ENCODE assay signal across 1 cellular context in genomic region chr1:150579110-150579954, GRCh38.
A peak's percentile ranks its signal among the peaks of the same experiment; 100 is the strongest.
TF ChIP-seq lines count a peak whose summit lies in the region.

Gene MCL1, minus strand, starts transcription at chr1:150579610. Its CDS starts 80 bp downstream, at chr1:150579530.

TF ChIP-seq in K562, 482 proteins besides CTCF, POLR2A, EP300 and RAD21 (continued from another document and continues in another):
- TF ChIP-seq RREB1 (CRISPR knock-in tag; IDR thresholded peaks at IDR 0.05) = peak; percentile 29; the same call in 1 of the 2 replicates
- no peak for TF ChIP-seq SMC3 (conservative IDR thresholded peaks at IDR 0.05; ENCODE audit: insufficient read depth, low read depth, low read length)
- TF ChIP-seq HNRNPL (IDR thresholded peaks at IDR 0.05; ENCODE audit: low read depth, low read length) = peak; percentile 83
- no peak for TF ChIP-seq MIER1 (IDR thresholded peaks at IDR 0.05; ENCODE audit: low read depth)
- peak; percentile 56; the same call in 1 of the 2 replicates for TF ChIP-seq ERF (CRISPR knock-in tag; IDR thresholded peaks at IDR 0.05)
- TF ChIP-seq ZNF253 (CRISPR knock-in tag; conservative IDR thresholded peaks at IDR 0.05) = no peak
- TF ChIP-seq E2F1 (CRISPR knock-in tag; IDR thresholded peaks at IDR 0.05) = no peak
- TF ChIP-seq EGR1 (conservative IDR thresholded peaks at IDR 0.05) = no peak
- no peak for TF ChIP-seq NR4A1 (CRISPR knock-in tag; IDR thresholded peaks at IDR 0.05)
- no peak for TF ChIP-seq NR4A1 (tag; IDR thresholded peaks at IDR 0.05)
- no peak for TF ChIP-seq EHMT2 (IDR thresholded peaks at IDR 0.05)
- TF ChIP-seq, protein P1, sequence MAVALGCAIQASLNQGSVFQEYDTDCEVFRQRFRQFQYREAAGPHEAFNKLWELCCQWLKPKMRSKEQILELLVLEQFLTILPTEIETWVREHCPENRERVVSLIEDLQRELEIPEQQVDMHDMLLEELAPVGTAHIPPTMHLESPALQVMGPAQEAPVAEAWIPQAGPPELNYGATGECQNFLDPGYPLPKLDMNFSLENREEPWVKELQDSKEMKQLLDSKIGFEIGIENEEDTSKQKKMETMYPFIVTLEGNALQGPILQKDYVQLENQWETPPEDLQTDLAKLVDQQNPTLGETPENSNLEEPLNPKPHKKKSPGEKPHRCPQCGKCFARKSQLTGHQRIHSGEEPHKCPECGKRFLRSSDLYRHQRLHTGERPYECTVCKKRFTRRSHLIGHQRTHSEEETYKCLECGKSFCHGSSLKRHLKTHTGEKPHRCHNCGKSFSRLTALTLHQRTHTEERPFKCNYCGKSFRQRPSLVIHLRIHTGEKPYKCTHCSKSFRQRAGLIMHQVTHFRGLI (CRISPR knock-in tag; IDR thresholded peaks at IDR 0.05) = no peak
- TF ChIP-seq NUFIP1 (IDR thresholded peaks at IDR 0.05; ENCODE audit: partially characterized antibody) = no peak
- no peak for TF ChIP-seq RERE (CRISPR knock-in tag; IDR thresholded peaks at IDR 0.05; ENCODE audit: borderline replicate concordance)
- no peak for TF ChIP-seq ZNF184 (CRISPR knock-in tag; IDR thresholded peaks at IDR 0.05)
- TF ChIP-seq, protein P2, sequence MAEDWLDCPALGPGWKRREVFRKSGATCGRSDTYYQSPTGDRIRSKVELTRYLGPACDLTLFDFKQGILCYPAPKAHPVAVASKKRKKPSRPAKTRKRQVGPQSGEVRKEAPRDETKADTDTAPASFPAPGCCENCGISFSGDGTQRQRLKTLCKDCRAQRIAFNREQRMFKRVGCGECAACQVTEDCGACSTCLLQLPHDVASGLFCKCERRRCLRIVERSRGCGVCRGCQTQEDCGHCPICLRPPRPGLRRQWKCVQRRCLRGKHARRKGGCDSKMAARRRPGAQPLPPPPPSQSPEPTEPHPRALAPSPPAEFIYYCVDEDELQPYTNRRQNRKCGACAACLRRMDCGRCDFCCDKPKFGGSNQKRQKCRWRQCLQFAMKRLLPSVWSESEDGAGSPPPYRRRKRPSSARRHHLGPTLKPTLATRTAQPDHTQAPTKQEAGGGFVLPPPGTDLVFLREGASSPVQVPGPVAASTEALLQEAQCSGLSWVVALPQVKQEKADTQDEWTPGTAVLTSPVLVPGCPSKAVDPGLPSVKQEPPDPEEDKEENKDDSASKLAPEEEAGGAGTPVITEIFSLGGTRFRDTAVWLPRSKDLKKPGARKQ (CRISPR knock-in tag; IDR thresholded peaks at IDR 0.05) = no peak
- TF ChIP-seq SETDB1 (IDR thresholded peaks at IDR 0.05; ENCODE audit: low read length) = no peak
- TF ChIP-seq ZFX (CRISPR knock-in tag; IDR thresholded peaks at IDR 0.05) = peak; percentile 98
- TF ChIP-seq CUX1 (CRISPR knock-in tag; IDR thresholded peaks at IDR 0.05) = no peak
- no peak for TF ChIP-seq FOXK1 (CRISPR knock-in tag; IDR thresholded peaks at IDR 0.05; ENCODE audit: borderline replicate concordance)
- peak; percentile 97 for TF ChIP-seq SMAD1 (IDR thresholded peaks at IDR 0.05; ENCODE audit: low read depth, low read length, partially characterized antibody)
- TF ChIP-seq NR2C1 (IDR thresholded peaks at IDR 0.05) = no peak
- no peak for TF ChIP-seq NR2C1 (tag; IDR thresholded peaks at IDR 0.05)
- TF ChIP-seq MYNN (IDR thresholded peaks at IDR 0.05) = no peak
- TF ChIP-seq MYNN (CRISPR knock-in tag; IDR thresholded peaks at IDR 0.05) = 0 out of 2 replicates have a peak, but pooled peaks have one; percentile 41
- TF ChIP-seq TEAD4 (IDR thresholded peaks at IDR 0.05; ENCODE audit: low read length) = no peak
- peak; percentile 73; the same call in 1 of the 2 replicates for TF ChIP-seq TEAD4 (CRISPR knock-in tag; IDR thresholded peaks at IDR 0.05; ENCODE audit: borderline replicate concordance)
- peak; percentile 95 for TF ChIP-seq PML (IDR thresholded peaks at IDR 0.05; ENCODE audit: low read length)
- 0 out of 2 replicates have a peak, but pooled peaks have one; percentile 38 for TF ChIP-seq ZFP1 (CRISPR knock-in tag; IDR thresholded peaks at IDR 0.05)
- peak; percentile 67 for TF ChIP-seq GATAD2B (IDR thresholded peaks at IDR 0.05; ENCODE audit: borderline replicate concordance)
- TF ChIP-seq LEF1 (IDR thresholded peaks at IDR 0.05) = no peak
- TF ChIP-seq MTA2 (IDR thresholded peaks at IDR 0.05; ENCODE audit: low read depth) = no peak
- TF ChIP-seq HMGN3 (IDR thresholded peaks at IDR 0.05; ENCODE audit: borderline replicate concordance, extremely low read depth, insufficient read length, low read depth, low read length) = peak; percentile 67
- peak; percentile 83; the same call in 1 of the 2 replicates for TF ChIP-seq ZFPM2 (CRISPR knock-in tag; IDR thresholded peaks at IDR 0.05)
- TF ChIP-seq KLF10 (CRISPR knock-in tag; IDR thresholded peaks at IDR 0.05) = no peak
- TF ChIP-seq CEBPG (CRISPR knock-in tag; IDR thresholded peaks at IDR 0.05) = no peak
- peak; percentile 69 to 78 for TF ChIP-seq CEBPG (tag; conservative IDR thresholded peaks at IDR 0.05 in 1 of 2, IDR thresholded peaks at IDR 0.05 in 1 of 2)
- TF ChIP-seq ZNF431 (CRISPR knock-in tag; IDR thresholded peaks at IDR 0.05) = 0 out of 2 replicates have a peak, but pooled peaks have one; percentile 60
- no peak for TF ChIP-seq NR3C1 (CRISPR knock-in tag; IDR thresholded peaks at IDR 0.05)
- no peak for TF ChIP-seq CBFA2T2 (conservative IDR thresholded peaks at IDR 0.05)
- peak; percentile 83; the same call in 1 of the 2 replicates for TF ChIP-seq GTF2A2 (tag; IDR thresholded peaks at IDR 0.05)
- no peak for TF ChIP-seq PHTF2 (CRISPR knock-in tag; IDR thresholded peaks at IDR 0.05)
- no peak for TF ChIP-seq ZNF282 (CRISPR knock-in tag; IDR thresholded peaks at IDR 0.05)
- TF ChIP-seq RFX5 (IDR thresholded peaks at IDR 0.05; ENCODE audit: low read depth, low read length) = no peak
- peak; percentile 89 for TF ChIP-seq ZFP36 (IDR thresholded peaks at IDR 0.05; ENCODE audit: low read depth, low read length, partially characterized antibody)
- no peak for TF ChIP-seq MEF2D (tag; conservative IDR thresholded peaks at IDR 0.05; ENCODE audit: low read depth)
- TF ChIP-seq ZNF263 (CRISPR knock-in tag; IDR thresholded peaks at IDR 0.05; ENCODE audit: borderline replicate concordance) = no peak
- TF ChIP-seq SUPT5H (IDR thresholded peaks at IDR 0.05) = peak; percentile 97
- TF ChIP-seq ZNF146 (CRISPR knock-in tag; IDR thresholded peaks at IDR 0.05; ENCODE audit: unreplicated experiment) = peak; percentile 11
- no peak for TF ChIP-seq FOXJ2 (tag; IDR thresholded peaks at IDR 0.05)
